In the genomic region with DNA sequence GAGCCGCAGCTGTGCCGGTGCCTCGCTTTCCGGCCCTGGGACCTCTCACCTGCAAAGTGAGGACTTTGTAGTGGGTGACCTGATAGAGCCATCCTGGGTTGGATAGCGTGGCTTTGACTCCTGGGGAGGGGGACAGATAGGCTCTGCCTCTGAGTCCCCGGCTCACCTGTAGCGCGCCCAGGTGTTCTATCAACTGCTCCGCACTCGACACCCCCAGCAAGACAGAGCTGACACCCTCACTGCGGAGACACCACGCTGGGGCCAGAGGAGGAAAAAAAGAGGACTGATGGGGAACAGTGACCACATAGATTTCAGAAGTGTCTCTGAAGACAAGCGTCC, we compare ENCODE assay signal across 1 cellular context.
TF ChIP-seq lines count a peak whose summit lies in the region.

No MANE protein-coding gene starts in this region.

TF ChIP-seq in endothelial cell of umbilical vein, 7 proteins besides CTCF, POLR2A, EP300 and RAD21:
- TF ChIP-seq GATA2 (IDR thresholded peaks at IDR 0.05; ENCODE audit: insufficient read depth, insufficient read length, low read depth, low read length), result no peak
- no peak for TF ChIP-seq POLR2AphosphoS5 (IDR thresholded peaks at IDR 0.05; ENCODE audit: insufficient read depth, low read depth, low read length)
- TF ChIP-seq, protein P1, sequence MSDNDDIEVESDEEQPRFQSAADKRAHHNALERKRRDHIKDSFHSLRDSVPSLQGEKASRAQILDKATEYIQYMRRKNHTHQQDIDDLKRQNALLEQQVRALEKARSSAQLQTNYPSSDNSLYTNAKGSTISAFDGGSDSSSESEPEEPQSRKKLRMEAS (IDR thresholded peaks at IDR 0.05; ENCODE audit: insufficient read depth, insufficient read length), result no peak
- TF ChIP-seq MYC (IDR thresholded peaks at IDR 0.05; ENCODE audit: low read depth, low read length), result no peak
- no peak for TF ChIP-seq FOS (IDR thresholded peaks at IDR 0.05; ENCODE audit: borderline replicate concordance, insufficient read depth, low read length)
- TF ChIP-seq EZH2 (IDR thresholded peaks at IDR 0.05; ENCODE audit: borderline replicate concordance, low read depth, low read length, severe bottlenecking), result no peak
- no peak for TF ChIP-seq JUN (IDR thresholded peaks at IDR 0.05; ENCODE audit: borderline replicate concordance, insufficient read depth, insufficient read length, low read depth)
TF ChIP-seq in endothelial cell of umbilical vein: peak in this region for 0.
